15 cellular contexts compared by ENCODE assay signal in the genomic region with DNA sequence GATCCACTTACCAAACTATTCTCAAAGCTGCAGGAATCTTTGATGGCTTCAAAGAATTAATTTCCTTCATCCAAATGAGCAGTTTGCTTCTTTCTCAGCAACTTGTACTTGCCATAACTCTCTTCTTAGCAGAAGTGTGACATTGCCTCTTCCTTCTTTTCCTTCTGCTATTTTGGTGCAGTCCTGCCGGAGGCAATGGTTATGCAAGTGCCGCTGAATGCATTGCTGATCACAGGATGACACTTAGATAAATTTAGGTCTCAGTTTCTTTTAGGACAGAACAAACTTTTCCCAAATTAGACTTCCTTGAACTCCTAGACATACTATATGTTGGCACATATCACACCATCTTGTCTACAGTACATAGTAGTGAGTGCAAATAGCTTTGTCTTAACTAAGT. TPM values are rescaled to one million over a fixed set of nuclear protein-coding genes. Genes with fewer than 3 reads are reported as not detected.
DNase-seq lines count a peak whose midpoint lies in the region; ATAC-seq, FAIRE-seq and TF ChIP-seq lines count a peak whose summit lies in the region.
"Had no signal": no experiment of that assay in that cellular context is flagged by ENCODE, and none has a peak within 500 bp of the region (broad histone marks: within the 10 kb centered on the region; RNA-seq: fewer than 3 reads in every experiment).

No MANE protein-coding gene starts in this region.

- no peak overlapping the region for H3K4me3 ChIP-seq in K562
- H3K4me3 ChIP-seq: sigmoid colon had no signal

- no peak for TF ChIP-seq EP300 in K562 (IDR thresholded peaks at IDR 0.05; ENCODE audit: low read length)

- TF ChIP-seq RAD21 in K562 (CRISPR knock-in tag; conservative IDR thresholded peaks at IDR 0.05 in 1 of 2, IDR thresholded peaks at IDR 0.05 in 1 of 2) = no peak

- no peaks in the 10 kb centered on the region for H3K9me3 ChIP-seq in K562 (replicated peaks; ENCODE audit: control insufficient read depth, insufficient read depth, low read depth, low read length)
- H3K9me3 ChIP-seq: sigmoid colon had no signal

- no peaks in the 10 kb centered on the region for H3K27me3 ChIP-seq in K562 (ENCODE audit: control insufficient read depth in 2 of 2, insufficient read depth in 2 of 2, low read length in 2 of 2)
- H3K27me3 ChIP-seq: sigmoid colon had no signal

- no peaks in the 10 kb centered on the region for H3K36me3 Mint-ChIP-seq in mesothelial cell of epicardium

- H3K4me2 ChIP-seq in K562 (ENCODE audit: insufficient read depth, low read length) = no peak overlapping the region

- H3K9me1 ChIP-seq in K562 (ENCODE audit: control insufficient read depth, insufficient read depth, low read length) = no peaks in the 10 kb centered on the region

- ATAC-seq in K562 = no peak
- ATAC-seq in HG03095 (IDR thresholded peaks at IDR 0.05; ENCODE audit: unreplicated experiment) = no peak
- no peak for ATAC-seq in GM19351 (IDR thresholded peaks at IDR 0.05; ENCODE audit: unreplicated experiment)

- in situ Hi-C loops in K562 (cut with MboI) = no loop called here

- H3K9ac ChIP-seq in K562 (ENCODE audit: insufficient read depth in 1 of 2, low read depth in 2 of 2, low read length in 2 of 2) = no peak overlapping the region

- DNase-seq in Ammon's horn (ENCODE audit: low spot score) (peak; percentile 67), Kasumi-1 (lab: John Stamatoyannopoulos, UW) (peak; percentile 67 to 70), K562 (ENCODE audit: extremely low read depth in 1 of 4, low spot score in 3 of 4) (no peak), mesothelial cell of epicardium (ENCODE audit: low spot score in 2 of 2, unreplicated experiment in 2 of 2) (no peak), HCEC 1CT (no peak), dermis blood vessel endothelial cell (no peak)
- DNase-seq: activated naive CD4-positive, alpha-beta T cell treated with anti-CD3 and anti-CD28 coated beads for 36 hours; NCI-H1092; NCI-H226; sigmoid colon; stimulated activated CD4-positive, alpha-beta T cell treated with anti-CD3 and anti-CD28 coated beads, Interleukin-4, amount 100 ng/mL, for 4 hours had no signal

- intact Hi-C loops in K562 (cut with micrococcal nuclease) = no loop called here

- no peaks in the 10 kb centered on the region for H3K27me3 Mint-ChIP-seq in mesothelial cell of epicardium (ENCODE audit: low read depth)

- CTCF ChIA-PET in K562 (lab: Yijun Ruan, JAX; ENCODE audit: low intra/inter-chr PET ratio) = no interaction called here

- no peak overlapping the region for H3K27ac ChIP-seq in K562 (ENCODE audit: extremely low read depth, low read depth, low read length)

- H3K4me1 ChIP-seq in K562 (replicated peaks in 1 of 2; ENCODE audit: control insufficient read depth in 2 of 2, insufficient read depth in 2 of 2, low read length in 2 of 2) = no peaks in the 10 kb centered on the region; a peak in 2 of 5 replicates

- peak overlapping the region; percentile 65 for H3K27ac Mint-ChIP-seq in mesothelial cell of epicardium
- H3K27ac Mint-ChIP-seq: activated naive CD4-positive, alpha-beta T cell treated with anti-CD3 and anti-CD28 coated beads for 36 hours had no signal

- no TSS peak for BruUV-seq in K562 (replicated peaks; lab: Mats Ljungman, UMichigan)

- no peak overlapping the region for H2AFZ ChIP-seq in K562 (ENCODE audit: low read depth, low read length)

- H3K9me3 Mint-ChIP-seq in mesothelial cell of epicardium = no peaks in the 10 kb centered on the region
- H3K9me3 Mint-ChIP-seq: activated naive CD4-positive, alpha-beta T cell treated with anti-CD3 and anti-CD28 coated beads for 36 hours; neural crest cell had no signal

- POLR2A ChIA-PET in K562 (lab: Yijun Ruan, JAX) = no interaction called here

- TF ChIP-seq POLR2A in K562 (conservative IDR thresholded peaks at IDR 0.05) = no peak

- H3K4me3 Mint-ChIP-seq in mesothelial cell of epicardium = no peak overlapping the region
- H3K4me3 Mint-ChIP-seq: activated naive CD4-positive, alpha-beta T cell treated with anti-CD3 and anti-CD28 coated beads for 36 hours; neural crest cell had no signal

- no peaks in the 10 kb centered on the region for H3K79me2 ChIP-seq in K562 (ENCODE audit: control insufficient read depth, insufficient read depth, low read length)

- H3K36me3 ChIP-seq in K562 (ENCODE audit: control insufficient read depth, insufficient read depth, low read length) = no peaks in the 10 kb centered on the region
- H3K36me3 ChIP-seq: sigmoid colon had no signal

- TF ChIP-seq CTCF in K562 (IDR thresholded peaks at IDR 0.05 in 2 of 3, conservative IDR thresholded peaks at IDR 0.05 in 1 of 3; ENCODE audit: insufficient read depth in 2 of 3, low read depth in 1 of 3, low read length in 3 of 3) (no peak), mesothelial cell of epicardium (IDR thresholded peaks at IDR 0.05; ENCODE audit: unreplicated experiment) (no peak)

- no peaks in the 10 kb centered on the region for H4K20me1 ChIP-seq in K562 (replicated peaks; ENCODE audit: control insufficient read depth, insufficient read depth, low read length)

- FAIRE-seq in K562 (lab: Jason Lieb, UNC) = peak; percentile 49
- FAIRE-seq: urothelium cell line had no signal

- 14% methylated on average over 2 of the region's 2 CpGs for WGBS in K562 (ENCODE audit: insufficient coverage, low coverage, missing lambda C conversion rate)

- peaks cover 17% of the 10 kb centered on the region for H3K4me1 Mint-ChIP-seq in mesothelial cell of epicardium

TF ChIP-seq in K562, 482 proteins besides CTCF, POLR2A, EP300 and RAD21 (continues in another document):
- TF ChIP-seq CBX2 (IDR thresholded peaks at IDR 0.05; ENCODE audit: insufficient read depth, low read length, poor library complexity, severe bottlenecking) (no peak), PRPF4 (IDR thresholded peaks at IDR 0.05; ENCODE audit: insufficient read depth, low read depth, low read length, poor library complexity, severe bottlenecking) (no peak), FOXA3 (CRISPR knock-in tag; conservative IDR thresholded peaks at IDR 0.05 in 1 of 2, IDR thresholded peaks at IDR 0.05 in 1 of 2) (no peak), KLF6 (CRISPR knock-in tag; IDR thresholded peaks at IDR 0.05; ENCODE audit: borderline replicate concordance) (no peak), RAD51 (IDR thresholded peaks at IDR 0.05; ENCODE audit: borderline replicate concordance, low read depth) (no peak), PYGO2 (tag; IDR thresholded peaks at IDR 0.05) (no peak), ZKSCAN8 (CRISPR knock-in tag; IDR thresholded peaks at IDR 0.05) (no peak), ZNF311 (CRISPR knock-in tag; IDR thresholded peaks at IDR 0.05) (no peak), ESRRB (CRISPR knock-in tag; IDR thresholded peaks at IDR 0.05; ENCODE audit: borderline replicate concordance) (no peak)
- TF ChIP-seq, protein P1, sequence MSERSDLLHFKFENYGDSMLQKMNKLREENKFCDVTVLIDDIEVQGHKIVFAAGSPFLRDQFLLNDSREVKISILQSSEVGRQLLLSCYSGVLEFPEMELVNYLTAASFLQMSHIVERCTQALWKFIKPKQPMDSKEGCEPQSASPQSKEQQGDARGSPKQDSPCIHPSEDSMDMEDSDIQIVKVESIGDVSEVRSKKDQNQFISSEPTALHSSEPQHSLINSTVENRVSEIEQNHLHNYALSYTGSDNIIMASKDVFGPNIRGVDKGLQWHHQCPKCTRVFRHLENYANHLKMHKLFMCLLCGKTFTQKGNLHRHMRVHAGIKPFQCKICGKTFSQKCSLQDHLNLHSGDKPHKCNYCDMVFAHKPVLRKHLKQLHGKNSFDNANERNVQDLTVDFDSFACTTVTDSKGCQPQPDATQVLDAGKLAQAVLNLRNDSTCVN (CRISPR knock-in tag; IDR thresholded peaks at IDR 0.05) = no peak
- TF ChIP-seq, protein P2, sequence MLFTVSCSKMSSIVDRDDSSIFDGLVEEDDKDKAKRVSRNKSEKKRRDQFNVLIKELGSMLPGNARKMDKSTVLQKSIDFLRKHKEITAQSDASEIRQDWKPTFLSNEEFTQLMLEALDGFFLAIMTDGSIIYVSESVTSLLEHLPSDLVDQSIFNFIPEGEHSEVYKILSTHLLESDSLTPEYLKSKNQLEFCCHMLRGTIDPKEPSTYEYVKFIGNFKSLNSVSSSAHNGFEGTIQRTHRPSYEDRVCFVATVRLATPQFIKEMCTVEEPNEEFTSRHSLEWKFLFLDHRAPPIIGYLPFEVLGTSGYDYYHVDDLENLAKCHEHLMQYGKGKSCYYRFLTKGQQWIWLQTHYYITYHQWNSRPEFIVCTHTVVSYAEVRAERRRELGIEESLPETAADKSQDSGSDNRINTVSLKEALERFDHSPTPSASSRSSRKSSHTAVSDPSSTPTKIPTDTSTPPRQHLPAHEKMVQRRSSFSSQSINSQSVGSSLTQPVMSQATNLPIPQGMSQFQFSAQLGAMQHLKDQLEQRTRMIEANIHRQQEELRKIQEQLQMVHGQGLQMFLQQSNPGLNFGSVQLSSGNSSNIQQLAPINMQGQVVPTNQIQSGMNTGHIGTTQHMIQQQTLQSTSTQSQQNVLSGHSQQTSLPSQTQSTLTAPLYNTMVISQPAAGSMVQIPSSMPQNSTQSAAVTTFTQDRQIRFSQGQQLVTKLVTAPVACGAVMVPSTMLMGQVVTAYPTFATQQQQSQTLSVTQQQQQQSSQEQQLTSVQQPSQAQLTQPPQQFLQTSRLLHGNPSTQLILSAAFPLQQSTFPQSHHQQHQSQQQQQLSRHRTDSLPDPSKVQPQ (CRISPR knock-in tag; IDR thresholded peaks at IDR 0.05; ENCODE audit: borderline replicate concordance) = no peak

RNA-seq across cellular contexts. Expression of gene FAR2, which starts 9.3 kb away (rescaled TPM):
- total RNA-seq in K562 (2011; cell fraction: chromatin; rRNA removed; ENCODE audit: low replicate concordance) = 8.6 and 9.1 TPM in 2 replicates
- total RNA-seq in K562 (2011; cell fraction: nucleolus; rRNA removed) = 3.0 and 6.3 TPM in 2 replicates
- 10.5 and 18.5 TPM in 2 replicates for total RNA-seq in K562 (2011; cell fraction: nucleoplasm; rRNA removed)
- 5.2 and 8.4 TPM in 2 replicates for total RNA-seq in K562 (2014; rRNA removed)
- 7.3 and 8.8 TPM in 2 replicates for total RNA-seq in K562 (2014; rRNA removed; fragmentation: Illumina TruSeq; extraction: Trizol)
- 7.8 and 9.5 TPM in 2 replicates for total RNA-seq in K562 (2015; rRNA removed; fragmentation: Illumina TruSeq; extraction: Trizol)
- total RNA-seq in K562 (2021) = 8.5 and 12.7 TPM in 2 replicates
- polyA plus RNA-seq in K562 (2011; rRNA removed) = 8.2 and 12.6 TPM in 2 replicates
- 4.8 and 12.9 TPM in 2 replicates for polyA plus RNA-seq in K562 (2011; cell fraction: cytosol; rRNA removed)
- polyA plus RNA-seq in K562 (2011; cell fraction: nucleus; rRNA removed) = 6.1 and 15.3 TPM in 2 replicates
- polyA plus RNA-seq in K562 (2012) = 7.4 and 10.5 TPM in 2 replicates
- 7.9 and 13.4 TPM in 2 replicates for polyA plus RNA-seq in K562 (2014; fragmentation: Illumina TruSeq; extraction: Trizol)
- polyA plus RNA-seq in K562 (2014; fragmentation: Nextera tagmentation; extraction: Ambion mirVana) = 1 to 10 TPM; 9.4 to 9.7 TPM
- 5.0 and 6.6 TPM in 2 replicates for polyA plus RNA-seq in K562 (2014; rRNA removed)
- polyA minus RNA-seq in K562 (2011; rRNA and poly(A)+ RNA removed) = 8.3 and 17.1 TPM in 2 replicates
- 7.7 and 11.6 TPM in 2 replicates for polyA minus RNA-seq in K562 (2011; cell fraction: cytosol; rRNA and poly(A)+ RNA removed)
- polyA minus RNA-seq in K562 (2011; cell fraction: nucleus; rRNA and poly(A)+ RNA removed) = 9.2 and 23.2 TPM in 2 replicates
- 7.0 to 7.4 TPM (median 7.2 TPM) in 3 replicates for total RNA-seq in mesothelial cell of epicardium
- total RNA-seq in dermis blood vessel endothelial cell = 43.7 and 61.9 TPM in 2 replicates

Comparison
In these comparisons a context has a peak if more than half of its experiments do, and no peak if none do; other contexts are left out.
1. DNase-seq: peak in Ammon's horn (single experiment) and Kasumi-1 (2 of 2); none in K562 (0 of 4), mesothelial cell of epicardium (0 of 2), HCEC 1CT (single experiment) and dermis blood vessel endothelial cell (single experiment).